8 cellular contexts compared by ENCODE assay signal in the genomic region with DNA sequence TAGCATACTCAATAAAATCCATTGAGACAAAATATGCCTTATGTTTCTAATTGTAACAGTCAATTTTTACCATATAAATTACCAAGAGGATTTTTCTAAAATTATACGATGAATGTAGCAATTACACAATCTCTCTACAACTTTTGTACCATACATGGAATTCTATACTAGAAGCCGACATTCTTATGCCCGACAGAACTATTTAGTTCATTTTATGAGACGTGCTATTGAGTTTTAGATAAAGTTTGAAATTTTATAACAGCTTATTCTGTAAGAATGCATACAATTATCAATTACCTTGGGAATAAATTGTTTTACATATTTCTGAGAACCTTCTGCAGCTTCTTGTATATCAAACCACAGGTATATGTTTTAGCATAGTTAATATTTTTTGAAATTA.
"Had no signal": no experiment of that assay in that cellular context is flagged by ENCODE, and none has a peak within 500 bp of the region (broad histone marks: within the 10 kb centered on the region; RNA-seq: fewer than 3 reads in every experiment).

No MANE protein-coding gene starts in this region.

- H3K4me3 ChIP-seq: GM12878 had no signal

- DNase-seq: GDM1, GF-D8 had no signal

- FAIRE-seq: G401.6, GM12878, GM12891, GM12892, GM18507, GM19239 had no signal

- ATAC-seq: GM12878 had no signal
